ENCODE assay signal across 11 cellular contexts in the genomic region with DNA sequence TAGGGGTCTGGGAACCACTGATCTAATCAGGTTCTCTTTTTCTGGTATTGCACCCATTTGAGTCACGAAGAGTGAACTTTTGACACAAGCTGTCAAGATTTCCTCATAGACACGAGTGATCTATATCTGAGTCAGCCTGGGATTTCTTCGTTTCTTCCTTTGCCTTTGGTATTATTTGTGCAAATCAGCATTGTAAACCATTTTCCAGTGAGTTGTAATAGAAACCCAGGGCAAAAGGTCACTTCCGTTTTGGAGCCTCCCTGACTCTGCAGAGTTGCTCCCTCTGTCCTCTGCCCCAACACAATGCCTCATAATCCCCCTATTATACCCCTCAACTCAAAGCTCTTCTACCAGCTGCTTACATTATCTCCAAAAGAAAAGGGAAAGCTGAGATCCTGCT.
DNase-seq lines count a peak whose midpoint lies in the region; ATAC-seq, FAIRE-seq and TF ChIP-seq lines count a peak whose summit lies in the region.
"Had no signal": no experiment of that assay in that cellular context is flagged by ENCODE, and none has a peak within 500 bp of the region (broad histone marks: within the 10 kb centered on the region; RNA-seq: fewer than 3 reads in every experiment).

No MANE protein-coding gene starts in this region.

- intact Hi-C loops in HCT116 (cut with micrococcal nuclease), result loop anchor here (1.0 kb wide), 1 partner anchor 613 kb away; no protein-coding TSS in a partner anchor

- WGBS in esophagus, 2 donors, result 39 to 60% methylated on average over 4 of the region's 4 CpGs

- no peaks in the 10 kb centered on the region for H3K9me3 Mint-ChIP-seq in activated naive CD8-positive, alpha-beta T cell treated with anti-CD3 and anti-CD28 coated beads for 36 hours
- H3K9me3 Mint-ChIP-seq: activated naive CD8-positive, alpha-beta T cell treated with anti-CD3 and anti-CD28 coated beads, Interleukin-2, amount 10 ng/mL, durations not matched to agents 7 days and 5 days; T-helper 1 cell treated with Interleukin-12 subunit alpha and Interleukin-12 subunit beta and Interleukin-4 antibody, amounts not matched to agents 30 μg/mL and 1 μg/mL, for 36 hours had no signal

- POLR2A ChIA-PET in HCT116 (lab: Charles Lee), result no interaction called here

- peak; percentile 79 for FAIRE-seq in RCC 7860 (lab: Jason Lieb, UNC)

- ATAC-seq in HCT116, result no peak; the same call in 1 of the 2 replicates
- ATAC-seq in HG03097 (IDR thresholded peaks at IDR 0.05; ENCODE audit: low FRiP score, unreplicated experiment), result no peak

- H3K27ac Mint-ChIP-seq in activated naive CD8-positive, alpha-beta T cell treated with anti-CD3 and anti-CD28 coated beads for 36 hours, result no peak overlapping the region
- H3K27ac Mint-ChIP-seq: activated naive CD8-positive, alpha-beta T cell treated with anti-CD3 and anti-CD28 coated beads, Interleukin-2, amount 10 ng/mL, durations not matched to agents 7 days and 5 days; IgD-negative memory B cell; T-helper 1 cell treated with Interleukin-12 subunit alpha and Interleukin-12 subunit beta and Interleukin-4 antibody, amounts not matched to agents 30 μg/mL and 1 μg/mL, for 36 hours had no signal

- 0 out of 4 replicates have a peak overlapping the region, but pooled peaks of 1 of the 2 experiments have one; percentile 0 for H3K4me3 ChIP-seq in HCT116 (replicated peaks in 1 of 2; ENCODE audit: low read depth in 1 of 2, low read length in 2 of 2)
- H3K4me3 ChIP-seq in esophagus (ENCODE audit: low read depth in 1 of 2, low read length in 2 of 2), result no peak overlapping the region
- no peak overlapping the region for H3K4me3 ChIP-seq in skeletal muscle cell (ENCODE audit: low read depth, low read length)

- H3K4me1 Mint-ChIP-seq in activated naive CD8-positive, alpha-beta T cell treated with anti-CD3 and anti-CD28 coated beads for 36 hours, result no peaks in the 10 kb centered on the region
- H3K4me1 Mint-ChIP-seq: activated naive CD8-positive, alpha-beta T cell treated with anti-CD3 and anti-CD28 coated beads, Interleukin-2, amount 10 ng/mL, durations not matched to agents 7 days and 5 days had no signal

- H2AFZ ChIP-seq in HCT116 (ENCODE audit: low read depth, low read length, poor library complexity, severe bottlenecking), result peak overlapping the region; percentile 63

- H3K27ac ChIP-seq in HCT116 (ENCODE audit: low read depth, low read length) (peak overlapping the region; percentile 75; the same call in 1 of the 2 replicates), esophagus (ENCODE audit: low read depth in 2 of 2, low read length in 1 of 2) (peak overlapping the region; percentile 53 to 63)

- peak; percentile 24 for TF ChIP-seq RAD21 in HCT116 (IDR thresholded peaks at IDR 0.05; ENCODE audit: low read depth)

- DNase-seq in HCT116 (ENCODE audit: low read depth, low spot score) (peak; percentile 78), RCC 7860 (ENCODE audit: low spot score) (peak; percentile 72), skeletal muscle cell (ENCODE audit: low read depth) (peak; percentile 81), NCI-H2171 treated with DMSO at 0.1 percent for 48 hours (lab: John Stamatoyannopoulos, UW) (no peak), NCI-H524 treated with DMSO at 0.1 percent for 48 hours (lab: John Stamatoyannopoulos, UW) (no peak)
- DNase-seq in activated naive CD8-positive, alpha-beta T cell treated with anti-CD3 and anti-CD28 coated beads for 36 hours, result no peak
- DNase-seq: activated naive CD8-positive, alpha-beta T cell treated with anti-CD3 and anti-CD28 coated beads, Interleukin-2, amount 10 ng/mL, durations not matched to agents 7 days and 5 days had no signal

- H3K9me2 ChIP-seq in HCT116 (ENCODE audit: insufficient read depth), result no peaks in the 10 kb centered on the region

- H3K27me3 ChIP-seq in HCT116 (ENCODE audit: insufficient read depth, low read length), result no peaks in the 10 kb centered on the region
- no peaks in the 10 kb centered on the region for H3K27me3 ChIP-seq in esophagus (ENCODE audit: control insufficient read depth in 1 of 2, insufficient read depth in 2 of 2, low read length in 2 of 2)

- 0 out of 2 replicates have a peak overlapping the region, but pooled peaks have one; percentile 1 for H3K9ac ChIP-seq in HCT116 (ENCODE audit: low read length)

- no peaks in the 10 kb centered on the region for H3K9me3 ChIP-seq in HCT116 (ENCODE audit: control insufficient read depth in 1 of 2, insufficient read depth in 1 of 2, low read depth in 1 of 2, low read length in 2 of 2)
- peaks cover 0 to 2% of the 10 kb centered on the region in 2 donors for H3K9me3 ChIP-seq in esophagus (ENCODE audit: control insufficient read depth in 2 of 2, insufficient read depth in 1 of 2, low read depth in 1 of 2, low read length in 1 of 2)

- CTCF ChIA-PET in HCT116 (lab: Charles Lee), result no interaction called here

- H3K4me2 ChIP-seq in HCT116 (ENCODE audit: low read length), result peak overlapping the region; percentile 76

- no TSS peak for BruUV-seq in HCT116 (replicated peaks; lab: Mats Ljungman, UMichigan)

- H3K36me3 ChIP-seq in HCT116 (ENCODE audit: control insufficient read depth in 1 of 2, insufficient read depth in 2 of 2, low read length in 2 of 2), result no peaks in the 10 kb centered on the region
- no peaks in the 10 kb centered on the region for H3K36me3 ChIP-seq in esophagus (ENCODE audit: control insufficient read depth in 2 of 2, insufficient read depth in 2 of 2, low read length in 1 of 2)

- no peaks in the 10 kb centered on the region for H3K79me2 ChIP-seq in HCT116 (ENCODE audit: insufficient read depth, low read length)

- no peak overlapping the region for H3K4me3 Mint-ChIP-seq in activated naive CD8-positive, alpha-beta T cell treated with anti-CD3 and anti-CD28 coated beads for 36 hours
- H3K4me3 Mint-ChIP-seq: activated naive CD8-positive, alpha-beta T cell treated with anti-CD3 and anti-CD28 coated beads, Interleukin-2, amount 10 ng/mL, durations not matched to agents 7 days and 5 days; IgD-negative memory B cell; T-helper 1 cell treated with Interleukin-12 subunit alpha and Interleukin-12 subunit beta and Interleukin-4 antibody, amounts not matched to agents 30 μg/mL and 1 μg/mL, for 36 hours had no signal

- RAD21 ChIA-PET in HCT116 (lab: Charles Lee; ENCODE audit: low non-redundant PET in 1 of 2, low total read pairs in 2 of 2, uncharacterized antibody in 2 of 2, unreplicated experiment in 2 of 2), result no interaction called here

- TF ChIP-seq CTCF in HCT116 (IDR thresholded peaks at IDR 0.05 in 2 of 3, conservative IDR thresholded peaks at IDR 0.05 in 1 of 3; ENCODE audit: borderline replicate concordance in 1 of 3, insufficient read depth in 1 of 3, low read depth in 2 of 3, low read length in 2 of 3), result no peak

- H4K20me1 ChIP-seq in HCT116 (ENCODE audit: insufficient read depth), result no peaks in the 10 kb centered on the region

- no peaks in the 10 kb centered on the region for H3K36me3 Mint-ChIP-seq in activated naive CD8-positive, alpha-beta T cell treated with anti-CD3 and anti-CD28 coated beads for 36 hours
- H3K36me3 Mint-ChIP-seq: activated naive CD8-positive, alpha-beta T cell treated with anti-CD3 and anti-CD28 coated beads, Interleukin-2, amount 10 ng/mL, durations not matched to agents 7 days and 5 days had no signal

- no peak for TF ChIP-seq POLR2A in HCT116 (IDR thresholded peaks at IDR 0.05; ENCODE audit: borderline replicate concordance, extremely low read depth, insufficient read depth, insufficient read length)

- H3K27me3 Mint-ChIP-seq in activated naive CD8-positive, alpha-beta T cell treated with anti-CD3 and anti-CD28 coated beads for 36 hours, result peaks cover 10% of the 10 kb centered on the region
- H3K27me3 Mint-ChIP-seq: IgD-negative memory B cell had no signal

- H3K4me1 ChIP-seq in HCT116 (ENCODE audit: control insufficient read depth in 1 of 2, insufficient read depth in 2 of 2, low read length in 2 of 2), result peaks cover 22 to 36% of the 10 kb centered on the region in 2 experiments
- H3K4me1 ChIP-seq in esophagus (ENCODE audit: control insufficient read depth in 2 of 2, insufficient read depth in 2 of 2, low read length in 1 of 2), result peaks cover 0 to 3% of the 10 kb centered on the region in 2 donors

TF ChIP-seq in HCT116, 20 proteins besides CTCF, POLR2A, EP300 and RAD21:
- TF ChIP-seq SRF (IDR thresholded peaks at IDR 0.05; ENCODE audit: low read depth) (peak; percentile 46; the same call in 1 of the 2 replicates), EGR1 (IDR thresholded peaks at IDR 0.05; ENCODE audit: low read depth) (no peak), TCF7L2 (IDR thresholded peaks at IDR 0.05; ENCODE audit: borderline replicate concordance, extremely low read depth, insufficient read depth, insufficient read length) (no peak), ZNF274 (IDR thresholded peaks at IDR 0.05; ENCODE audit: low read depth, low read length) (no peak), JUND (IDR thresholded peaks at IDR 0.05) (peak; percentile 72), SIN3A (IDR thresholded peaks at IDR 0.05; ENCODE audit: low read depth) (no peak), CBX3 (IDR thresholded peaks at IDR 0.05; ENCODE audit: low read depth) (0 out of 2 replicates have a peak, but pooled peaks have one; percentile 52), FOSL1 (IDR thresholded peaks at IDR 0.05; ENCODE audit: low read depth) (peak; percentile 83), CEBPB (IDR thresholded peaks at IDR 0.05; ENCODE audit: low read depth) (peak; percentile 95), YY1 (IDR thresholded peaks at IDR 0.05; ENCODE audit: extremely low read depth, insufficient replicate concordance, low read depth, low read length) (no peak), POLR2AphosphoS5 (IDR thresholded peaks at IDR 0.05; ENCODE audit: low read depth, low read length) (peak; percentile 66; the same call in 1 of the 2 replicates), ZFX (IDR thresholded peaks at IDR 0.05) (no peak), EZH2phosphoT487 (IDR thresholded peaks at IDR 0.05; ENCODE audit: borderline replicate concordance) (no peak), SP1 (IDR thresholded peaks at IDR 0.05; ENCODE audit: low read depth) (peak; percentile 89), EZH2 (IDR thresholded peaks at IDR 0.05) (no peak), ELF1 (IDR thresholded peaks at IDR 0.05; ENCODE audit: borderline replicate concordance, low read depth) (no peak)
- TF ChIP-seq, protein P1, sequence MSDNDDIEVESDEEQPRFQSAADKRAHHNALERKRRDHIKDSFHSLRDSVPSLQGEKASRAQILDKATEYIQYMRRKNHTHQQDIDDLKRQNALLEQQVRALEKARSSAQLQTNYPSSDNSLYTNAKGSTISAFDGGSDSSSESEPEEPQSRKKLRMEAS (IDR thresholded peaks at IDR 0.05), result peak; percentile 32; the same call in 1 of the 2 replicates
- TF ChIP-seq, protein P2, sequence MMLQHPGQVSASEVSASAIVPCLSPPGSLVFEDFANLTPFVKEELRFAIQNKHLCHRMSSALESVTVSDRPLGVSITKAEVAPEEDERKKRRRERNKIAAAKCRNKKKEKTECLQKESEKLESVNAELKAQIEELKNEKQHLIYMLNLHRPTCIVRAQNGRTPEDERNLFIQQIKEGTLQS (IDR thresholded peaks at IDR 0.05), result no peak

Comparison
In these comparisons a context has a peak if more than half of its experiments do, and no peak if none do; other contexts are left out.
1. DNase-seq: peak in HCT116 (single experiment), RCC 7860 (single experiment) and skeletal muscle cell (single experiment); none in NCI-H2171 treated with DMSO at 0.1 percent for 48 hours (single experiment), NCI-H524 treated with DMSO at 0.1 percent for 48 hours (single experiment) and activated naive CD8-positive, alpha-beta T cell treated with anti-CD3 and anti-CD28 coated beads for 36 hours (single experiment).